Comparison of ENCODE assay signal across 1 cellular context in the genomic region with DNA sequence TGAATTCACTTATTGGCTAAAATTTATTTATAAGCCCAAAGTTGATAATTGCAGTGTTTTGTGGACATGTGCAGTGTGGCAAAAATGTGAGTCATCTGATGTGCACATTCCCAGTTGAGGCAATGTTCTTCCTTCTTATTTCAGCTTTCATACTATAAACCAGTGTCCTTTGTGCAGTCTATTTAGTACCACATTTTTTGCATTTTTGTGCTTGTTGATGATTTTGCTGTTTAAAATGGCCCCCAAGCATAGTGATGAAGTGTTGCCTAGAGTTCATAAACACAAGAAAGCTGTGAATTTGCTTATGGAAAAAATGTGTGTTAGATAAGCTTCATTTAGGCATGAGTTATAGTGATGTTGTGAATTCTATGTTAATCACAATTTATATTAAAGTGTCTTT.
TF ChIP-seq lines count a peak whose summit lies in the region.

No MANE protein-coding gene starts in this region.

TF ChIP-seq in HepG2, 621 proteins besides CTCF, POLR2A, EP300 and RAD21:
- TF ChIP-seq PRDM10 (CRISPR knock-in tag; IDR thresholded peaks at IDR 0.05; ENCODE audit: low read depth) (no peak), PITX1 (CRISPR knock-in tag; IDR thresholded peaks at IDR 0.05) (no peak), FOXK1 (CRISPR knock-in tag; IDR thresholded peaks at IDR 0.05; ENCODE audit: borderline replicate concordance, low read depth) (no peak), ZGPAT (CRISPR knock-in tag; IDR thresholded peaks at IDR 0.05) (no peak), HNRNPH1 (optimal IDR thresholded peaks at IDR 0.05; ENCODE audit: low read depth, low read length) (no peak)
